21 cellular contexts compared by ENCODE assay signal in genomic region chr1:44413740-44414139, GRCh38.
"Had no signal": no experiment of that assay in that cellular context is flagged by ENCODE, and none has a peak within 500 bp of the region (broad histone marks: within the 10 kb centered on the region; RNA-seq: fewer than 3 reads in every experiment).

No MANE protein-coding gene starts in this region.

- H3K27ac ChIP-seq: coronary artery, heart right ventricle, parathyroid adenoma, psoas muscle, spleen, thoracic aorta, transverse colon had no signal

- FAIRE-seq: frontal cortex had no signal

- H3K9me3 ChIP-seq: heart right ventricle, psoas muscle, spleen, thoracic aorta, transverse colon had no signal

- H3K36me3 ChIP-seq: heart right ventricle, spleen, thoracic aorta, transverse colon had no signal

- H3K4me3 Mint-ChIP-seq: naive thymus-derived CD4-positive, alpha-beta T cell; nephron progenitor cell; stimulated activated memory B cell treated with anti-CD40 and anti-IgM and Interleukin-4, amounts not matched to agents 10 μg/mL and 1 μg/mL and 100 μg/mL, for 72 hours; stimulated activated naive CD8-positive, alpha-beta T cell treated with anti-CD3 and anti-CD28 coated beads, Interleukin-15, Interleukin-2, amounts not matched to agents 100 ng/mL and 50 ng/mL, for 24 hours had no signal

- ATAC-seq: heart right ventricle; left lobe of liver; naive thymus-derived CD4-positive, alpha-beta T cell; psoas muscle; sciatic nerve; stimulated activated memory B cell treated with anti-CD40 and anti-IgM and Interleukin-4, amounts not matched to agents 10 μg/mL and 1 μg/mL and 100 μg/mL, for 72 hours had no signal

- H3K4me3 ChIP-seq: coronary artery, heart right ventricle, psoas muscle, spleen, thoracic aorta, transverse colon had no signal

- H3K27ac Mint-ChIP-seq: naive thymus-derived CD4-positive, alpha-beta T cell; nephron progenitor cell; stimulated activated memory B cell treated with anti-CD40 and anti-IgM and Interleukin-4, amounts not matched to agents 10 μg/mL and 1 μg/mL and 100 μg/mL, for 72 hours; stimulated activated naive CD8-positive, alpha-beta T cell treated with anti-CD3 and anti-CD28 coated beads, Interleukin-15, Interleukin-2, amounts not matched to agents 100 ng/mL and 50 ng/mL, for 24 hours had no signal

- H3K79me2 ChIP-seq: parathyroid adenoma had no signal

- H2AFZ ChIP-seq: parathyroid adenoma had no signal

- H3K4me1 ChIP-seq: parathyroid adenoma had no signal

- H3K9me3 Mint-ChIP-seq: nephron progenitor cell; stimulated activated memory B cell treated with anti-CD40 and anti-IgM and Interleukin-4, amounts not matched to agents 10 μg/mL and 1 μg/mL and 100 μg/mL, for 72 hours; stimulated activated naive CD8-positive, alpha-beta T cell treated with anti-CD3 and anti-CD28 coated beads, Interleukin-15, Interleukin-2, amounts not matched to agents 100 ng/mL and 50 ng/mL, for 24 hours had no signal

- H3K9ac ChIP-seq: parathyroid adenoma had no signal

- DNase-seq: effector CD8-positive, alpha-beta T cell; heart right ventricle; hypothalamus; islet precursor cell; mammary epithelial cell; naive thymus-derived CD4-positive, alpha-beta T cell; nephron progenitor cell; psoas muscle; spleen; stimulated activated CD4-positive, alpha-beta T cell treated with anti-CD3 and anti-CD28 coated beads, Interleukin-15, amount 100 ng/mL, for 24 hours; stimulated activated CD4-positive, alpha-beta T cell treated with anti-CD3 and anti-CD28 coated beads, Interleukin-1b, Interleukin-23, amount 100 ng/mL, for 48 hours; stimulated activated CD4-positive, alpha-beta T cell treated with anti-CD3 and anti-CD28 coated beads, Interleukin-4, amount 100 ng/mL, for 24 hours; transverse colon had no signal

- H3K36me3 Mint-ChIP-seq: naive thymus-derived CD4-positive, alpha-beta T cell; stimulated activated memory B cell treated with anti-CD40 and anti-IgM and Interleukin-4, amounts not matched to agents 10 μg/mL and 1 μg/mL and 100 μg/mL, for 72 hours had no signal
